Comparison of ENCODE assay signal across 12 cellular contexts in the genomic region with DNA sequence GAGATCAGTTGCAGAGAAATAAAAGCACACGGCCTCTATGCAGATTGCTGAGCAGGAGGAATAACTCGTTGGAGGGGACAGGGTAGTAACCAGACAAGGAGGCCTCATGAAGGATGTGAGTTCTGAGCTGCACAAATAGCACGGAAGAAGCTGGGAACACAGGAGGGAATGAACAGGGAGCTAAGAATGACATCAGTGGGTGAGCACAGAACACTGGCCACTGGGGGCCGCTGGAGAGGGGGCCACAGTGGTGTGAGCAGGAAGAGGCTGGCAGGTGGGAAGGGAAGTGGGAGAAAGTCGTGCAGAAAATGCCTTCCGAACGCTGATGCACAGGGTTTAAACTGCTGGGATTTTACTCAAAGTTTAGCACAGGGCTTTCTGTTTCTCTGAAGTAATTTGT.
DNase-seq lines count a peak whose midpoint lies in the region; ATAC-seq, FAIRE-seq and TF ChIP-seq lines count a peak whose summit lies in the region.
"Had no signal": no experiment of that assay in that cellular context is flagged by ENCODE, and none has a peak within 500 bp of the region (broad histone marks: within the 10 kb centered on the region; RNA-seq: fewer than 3 reads in every experiment).

No MANE protein-coding gene starts in this region.

- no peaks in the 10 kb centered on the region for H3K9me3 ChIP-seq in MM.1S (replicated peaks; ENCODE audit: insufficient read depth, low read length)
- H3K9me3 ChIP-seq: gastroesophageal sphincter had no signal

- ATAC-seq in HG03432 (IDR thresholded peaks at IDR 0.05; ENCODE audit: unreplicated experiment) = no peak
- ATAC-seq: gastroesophageal sphincter had no signal

- peak; percentile 49 for DNase-seq in DMS53 (lab: John Stamatoyannopoulos, UW)
- DNase-seq in DMS53 treated with DMSO at 0.1 percent for 48 hours (lab: John Stamatoyannopoulos, UW; ENCODE audit: unreplicated experiment) = no peak
- no peak for DNase-seq in MM.1S
- DNase-seq in choroid plexus epithelial cell (ENCODE audit: low read depth) = peak; percentile 23
- no peak for DNase-seq in neural crest cell (ENCODE audit: low read depth, low spot score)
- no peak for DNase-seq in H54 (ENCODE audit: insufficient read length, low spot score)
- no peak for DNase-seq in GDM1 (lab: John Stamatoyannopoulos, UW)
- DNase-seq: activated T-cell treated with anti-CD3 and anti-CD28 coated beads, Interleukin-2, amount 50 U/mL, for 24 hours; stimulated activated naive CD4-positive, alpha-beta T cell had no signal

- no peak overlapping the region for H3K4me3 ChIP-seq in MM.1S (ENCODE audit: low read length)
- no peak overlapping the region for H3K4me3 ChIP-seq in choroid plexus epithelial cell (ENCODE audit: low read depth, low read length)
- H3K4me3 ChIP-seq: gastroesophageal sphincter had no signal

- no peak overlapping the region for H3K4me3 Mint-ChIP-seq in neural crest cell
- H3K4me3 Mint-ChIP-seq: activated T-cell treated with anti-CD3 and anti-CD28 coated beads, Interleukin-2, amount 50 U/mL, for 24 hours had no signal

- H2AFZ ChIP-seq in MM.1S (ENCODE audit: low read length) = no peak overlapping the region

- no peaks in the 10 kb centered on the region for H3K9me2 ChIP-seq in MM.1S (replicated peaks; ENCODE audit: insufficient read depth, low read length)

- peak; percentile 17; the same call in 1 of the 2 replicates for TF ChIP-seq CTCF in MM.1S (IDR thresholded peaks at IDR 0.05; ENCODE audit: low read length)
- TF ChIP-seq CTCF in choroid plexus epithelial cell (conservative IDR thresholded peaks at IDR 0.05; ENCODE audit: low read depth, low read length) = peak; percentile 56
- TF ChIP-seq CTCF in neural crest cell (conservative IDR thresholded peaks at IDR 0.05) = peak; percentile 44

- no peaks in the 10 kb centered on the region for H3K36me3 ChIP-seq in MM.1S (replicated peaks; ENCODE audit: insufficient read depth, low read length)

- no peak for FAIRE-seq in H54 (lab: Jason Lieb, UNC)
- FAIRE-seq: A204.1 had no signal

- no peak for TF ChIP-seq POLR2A in H54 (IDR thresholded peaks at IDR 0.05; ENCODE audit: low read depth, low read length)

- peak overlapping the region; percentile 48 for H3K27ac Mint-ChIP-seq in neural crest cell (ENCODE audit: unreplicated experiment)
- H3K27ac Mint-ChIP-seq: activated T-cell treated with anti-CD3 and anti-CD28 coated beads, Interleukin-2, amount 50 U/mL, for 24 hours had no signal

- peaks cover 3% of the 10 kb centered on the region for H3K9me3 Mint-ChIP-seq in neural crest cell
- H3K9me3 Mint-ChIP-seq: activated T-cell treated with anti-CD3 and anti-CD28 coated beads, Interleukin-2, amount 50 U/mL, for 24 hours had no signal

- H3K27me3 Mint-ChIP-seq in neural crest cell (ENCODE audit: low read depth) = no peaks in the 10 kb centered on the region
- H3K27me3 Mint-ChIP-seq: activated T-cell treated with anti-CD3 and anti-CD28 coated beads, Interleukin-2, amount 50 U/mL, for 24 hours had no signal

- H3K4me2 ChIP-seq in MM.1S (ENCODE audit: low read depth, low read length) = no peak overlapping the region

- no peaks in the 10 kb centered on the region for H3K79me2 ChIP-seq in MM.1S (ENCODE audit: low read length)

- peaks cover 11% of the 10 kb centered on the region for H3K4me1 Mint-ChIP-seq in neural crest cell

- no peaks in the 10 kb centered on the region for H3F3A ChIP-seq in MM.1S (ENCODE audit: insufficient read depth, low read length)

- H4K20me1 ChIP-seq in MM.1S (ENCODE audit: insufficient read depth, low read length) = no peaks in the 10 kb centered on the region

- H3K27me3 ChIP-seq in MM.1S (replicated peaks; ENCODE audit: insufficient read depth, low read length) = no peaks in the 10 kb centered on the region
- H3K27me3 ChIP-seq: gastroesophageal sphincter had no signal

- peaks cover 29% of the 10 kb centered on the region for H3K36me3 Mint-ChIP-seq in neural crest cell (ENCODE audit: low read depth)

- no peak overlapping the region for H3K9ac ChIP-seq in MM.1S (ENCODE audit: low read length)

- no peak overlapping the region for H3K27ac ChIP-seq in MM.1S (ENCODE audit: low read length)
- H3K27ac ChIP-seq: gastroesophageal sphincter had no signal

- no peaks in the 10 kb centered on the region for H3K4me1 ChIP-seq in MM.1S (ENCODE audit: low read length)
- H3K4me1 ChIP-seq: gastroesophageal sphincter had no signal

Comparison
In these comparisons a context has a peak if more than half of its experiments do, and no peak if none do; other contexts are left out.
1. DNase-seq: peak in DMS53 (single experiment) and choroid plexus epithelial cell (single experiment); none in DMS53 treated with DMSO at 0.1 percent for 48 hours (single experiment), MM.1S (single experiment), neural crest cell (single experiment), H54 (single experiment) and GDM1 (single experiment).
2. Peak in every context shown above with its lines, with median percentiles within 50 percentile points of each other: CTCF ChIP-seq.